ENCODE assay signal across 8 cellular contexts in the genomic region with DNA sequence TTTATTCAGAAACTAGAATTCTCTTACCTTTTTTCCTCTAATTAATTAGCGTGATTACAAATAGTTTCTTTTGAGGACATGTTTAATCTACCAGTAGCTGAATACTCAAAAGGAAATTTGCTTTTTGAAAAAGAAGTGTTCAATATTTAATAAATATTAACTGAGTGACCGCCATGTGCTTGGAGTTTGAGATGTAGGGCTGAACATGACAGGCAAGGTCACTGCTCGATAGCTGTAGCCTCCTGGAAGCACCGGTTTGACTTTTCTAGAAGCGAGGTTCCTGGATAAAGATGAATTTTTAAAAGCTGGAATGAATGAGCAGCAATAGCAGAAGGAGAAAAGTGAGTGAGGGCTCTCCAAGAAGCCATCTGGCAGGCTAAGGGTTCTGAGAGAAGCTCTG.
DNase-seq lines count a peak whose midpoint lies in the region; ATAC-seq, FAIRE-seq and TF ChIP-seq lines count a peak whose summit lies in the region.
"Not testable (repeated sequence)": the region's sequence is repeated elsewhere in the genome, so short reads cannot be mapped to it uniquely, and the experiment has no call there.

No MANE protein-coding gene starts in this region.

- H3K18ac ChIP-seq in IMR-90 (ENCODE audit: low read depth, low read length) = peak overlapping the region; percentile 100
- not testable (repeated sequence) for H3K18ac ChIP-seq in trophoblast cell (ENCODE audit: low read length)

- not testable (repeated sequence) for H3K9me3 ChIP-seq in IMR-90 (ENCODE audit: control insufficient read depth, insufficient read depth, low read length); SJCRH30 (replicated peaks); astrocyte (ENCODE audit: insufficient read depth, low read depth, low read length); mammary epithelial cell (replicated peaks; ENCODE audit: insufficient read depth, low read length); keratinocyte (ENCODE audit: control insufficient read depth, low read depth, low read length); trophoblast cell (ENCODE audit: insufficient read depth, low read depth, low read length)

- not testable (repeated sequence) for H2AK9ac ChIP-seq in IMR-90 (replicated peaks; ENCODE audit: low read depth, low read length, poor library complexity)

- H3K4me3 ChIP-seq in IMR-90 (ENCODE audit: insufficient read depth, low read depth, low read length); SJCRH30; astrocyte (ENCODE audit: insufficient read depth, low read depth, low read length); mammary epithelial cell (replicated peaks in 1 of 3; ENCODE audit: insufficient read depth in 1 of 3, low read depth in 2 of 3, low read length in 3 of 3); keratinocyte (ENCODE audit: control insufficient read depth in 2 of 3, extremely low read depth in 1 of 3, insufficient read depth in 2 of 3, low read depth in 1 of 3, low read length in 3 of 3); trophoblast cell (ENCODE audit: low read depth, low read length): not testable (repeated sequence)

- peak overlapping the region; percentile 96; the same call in 1 of the 2 replicates for H3K27ac ChIP-seq in IMR-90 (ENCODE audit: insufficient read depth, low read length)
- H3K27ac ChIP-seq in SJCRH30 = peak overlapping the region; percentile 7; the same call in 1 of the 2 replicates
- peak overlapping the region; percentile 31 for H3K27ac ChIP-seq in astrocyte (ENCODE audit: low read depth, low read length)
- peak overlapping the region; percentile 66 for H3K27ac ChIP-seq in mammary epithelial cell (ENCODE audit: insufficient read depth, low read depth, low read length)
- H3K27ac ChIP-seq in keratinocyte (ENCODE audit: control insufficient read depth, insufficient read depth, low read length) = peak overlapping the region; percentile 61
- not testable (repeated sequence) for H3K27ac ChIP-seq in trophoblast cell (ENCODE audit: low read depth, low read length)

- BruUV-seq in IMR-90 (replicated peaks; lab: Mats Ljungman, UMichigan); mammary epithelial cell (replicated peaks; lab: Mats Ljungman, UMichigan): not testable (repeated sequence)

- H3K4me1 ChIP-seq in IMR-90 (ENCODE audit: control insufficient read depth, insufficient read depth, low read length); astrocyte (ENCODE audit: insufficient read depth, low read length); mammary epithelial cell (ENCODE audit: insufficient read depth, low read length); trophoblast cell (ENCODE audit: control insufficient read depth in 1 of 2, insufficient read depth in 2 of 2, low read length in 2 of 2): not testable (repeated sequence)
- H3K4me1 ChIP-seq in SJCRH30 (peaks cover 11% of the 10 kb centered on the region), keratinocyte (ENCODE audit: control insufficient read depth, extremely low read depth, insufficient read depth, low read length) (peaks cover 15% of the 10 kb centered on the region)

- H2BK20ac ChIP-seq in IMR-90 (ENCODE audit: low read depth, low read length) = peak overlapping the region; percentile 92

- H3K9me1 ChIP-seq in IMR-90 (ENCODE audit: insufficient read depth, low read length); keratinocyte (ENCODE audit: control insufficient read depth, extremely low read depth, insufficient read depth, low read length): not testable (repeated sequence)

- peak overlapping the region; percentile 61 for H3K14ac ChIP-seq in IMR-90 (replicated peaks; ENCODE audit: low read depth, low read length)
- not testable (repeated sequence) for H3K14ac ChIP-seq in trophoblast cell (ENCODE audit: low read length)

- not testable (repeated sequence) for TF ChIP-seq POLR2A in IMR-90 (IDR thresholded peaks at IDR 0.05; ENCODE audit: low read depth, low read length)

- not testable (repeated sequence) for TF ChIP-seq RAD21 in IMR-90 (IDR thresholded peaks at IDR 0.05; ENCODE audit: low read length)

- peak overlapping the region in 1 of 2 experiments; percentile 94; a peak in 3 of 4 replicates for H4K8ac ChIP-seq in IMR-90 (ENCODE audit: low read depth in 2 of 2, low read length in 2 of 2)
- H4K8ac ChIP-seq in trophoblast cell (ENCODE audit: low read depth, low read length) = not testable (repeated sequence)

- TF ChIP-seq CTCF in IMR-90 (conservative IDR thresholded peaks at IDR 0.05; ENCODE audit: low read depth, low read length); astrocyte (IDR thresholded peaks at IDR 0.05; ENCODE audit: insufficient read depth, low read depth, low read length); mammary epithelial cell (conservative IDR thresholded peaks at IDR 0.05 in 1 of 2, IDR thresholded peaks at IDR 0.05 in 1 of 2; ENCODE audit: extremely low read depth in 1 of 2, insufficient read depth in 1 of 2, low read depth in 1 of 2, low read length in 2 of 2); keratinocyte (optimal IDR thresholded peaks at IDR 0.05 in 1 of 3, IDR thresholded peaks at IDR 0.05 in 1 of 3, conservative IDR thresholded peaks at IDR 0.05 in 1 of 3; ENCODE audit: extremely low read depth in 1 of 3, insufficient read depth in 2 of 3, low read length in 3 of 3): not testable (repeated sequence)

- WGBS in IMR-90 (ENCODE audit: extremely low coverage in 2 of 2, insufficient read length in 1 of 2), 2 experiments = no CpG with 5 or more reads among the region's 5 CpGs
- 83% methylated on average over 5 of the region's 5 CpGs for WGBS in mammary epithelial cell (ENCODE audit: low coverage, missing lambda C conversion rate)
- WGBS in trophoblast cell (ENCODE audit: extremely low coverage, insufficient coverage, insufficient read length) = no CpG with 5 or more reads among the region's 5 CpGs

- H2AFZ ChIP-seq in IMR-90 (replicated peaks; ENCODE audit: low read length, poor library complexity); astrocyte (ENCODE audit: low read depth, low read length); trophoblast cell (ENCODE audit: insufficient read depth, low read length, poor library complexity): not testable (repeated sequence)
- peak overlapping the region; percentile 26 for H2AFZ ChIP-seq in mammary epithelial cell (ENCODE audit: low read depth, low read length)
- peak overlapping the region; percentile 26 for H2AFZ ChIP-seq in keratinocyte (ENCODE audit: control insufficient read depth, low read length)

- in situ Hi-C loops in IMR-90 (cut with MboI; ENCODE audit: low sequenced_read_pairs); mammary epithelial cell (cut with MboI; ENCODE audit: low sequenced_read_pairs in 2 of 2): not testable (repeated sequence)

- not testable (repeated sequence) for H3K27me3 ChIP-seq in IMR-90 (ENCODE audit: control insufficient read depth, insufficient read depth, low read length); SJCRH30; astrocyte (ENCODE audit: insufficient read depth, low read length); mammary epithelial cell (ENCODE audit: insufficient read depth, low read length); keratinocyte (ENCODE audit: control insufficient read depth, extremely low read depth, insufficient read depth, low read length); trophoblast cell (ENCODE audit: insufficient read depth, low read length)

- DNase-seq in DMS 273 (lab: John Stamatoyannopoulos, UW; ENCODE audit: unreplicated experiment) (peak; percentile 13), mucosa of gallbladder (ENCODE audit: low spot score) (peak; percentile 43)
- not testable (repeated sequence) for DNase-seq in IMR-90; SJCRH30; astrocyte (ENCODE audit: low read depth); mammary epithelial cell; keratinocyte (ENCODE audit: low read depth, low spot score); trophoblast cell

- ATAC-seq in IMR-90 (ENCODE audit: low read depth) = not testable (repeated sequence)

- not testable (repeated sequence) for H3K79me2 ChIP-seq in astrocyte (ENCODE audit: insufficient read depth, low read length); mammary epithelial cell (ENCODE audit: insufficient read depth, low read length); keratinocyte (ENCODE audit: control insufficient read depth, insufficient read depth, low read length); trophoblast cell (ENCODE audit: control insufficient read depth, insufficient read depth, low read length, poor library complexity)

- H2BK120ac ChIP-seq in IMR-90 (ENCODE audit: low read depth, low read length) = peak overlapping the region; percentile 81
- not testable (repeated sequence) for H2BK120ac ChIP-seq in trophoblast cell (ENCODE audit: insufficient read depth, low read length, poor library complexity)

- dilution Hi-C loops in IMR-90 (cut with HindIII; ENCODE audit: low sequenced_read_pairs, unreplicated experiment); mammary epithelial cell (cut with HindIII; ENCODE audit: low sequenced_read_pairs); keratinocyte (cut with MboI; ENCODE audit: extremely low pct_ligation_motif_present, low sequenced_read_pairs): not testable (repeated sequence)

- H3K36me3 Mint-ChIP-seq in astrocyte (ENCODE audit: low read depth, unreplicated experiment) = not testable (repeated sequence)

- H3K9me3 Mint-ChIP-seq in astrocyte (ENCODE audit: unreplicated experiment) = not testable (repeated sequence)

- intact Hi-C loops in IMR-90 (cut with micrococcal nuclease) = loop anchor here (5.0 kb wide), 2 partner anchors 65 to 135 kb away; partner anchors contain the start of gene PRSS12
- intact Hi-C loops in mammary epithelial cell (cut with micrococcal nuclease) = loop anchor here (2.0 to 5.0 kb wide), 2 partner anchors 65 to 137 kb away; partner anchors contain the start of gene PRSS12

- H3K56ac ChIP-seq in IMR-90 (ENCODE audit: extremely low read depth, insufficient read depth, low read length) = 0 out of 2 replicates have a peak overlapping the region, but pooled peaks have one; percentile 32

- not testable (repeated sequence) for H3K23ac ChIP-seq in IMR-90 (ENCODE audit: low read depth, low read length); trophoblast cell (ENCODE audit: low read length)

- H3K4me3 Mint-ChIP-seq in astrocyte (ENCODE audit: unreplicated experiment) = not testable (repeated sequence)

- not testable (repeated sequence) for H3K4me2 ChIP-seq in IMR-90 (ENCODE audit: low read depth, low read length); astrocyte (ENCODE audit: low read length); trophoblast cell (ENCODE audit: low read length)
- H3K4me2 ChIP-seq in mammary epithelial cell (ENCODE audit: insufficient read depth, low read depth, low read length) = peak overlapping the region; percentile 66
- H3K4me2 ChIP-seq in keratinocyte (ENCODE audit: control insufficient read depth, extremely low read depth, insufficient read depth, low read depth, low read length) = peak overlapping the region; percentile 56

- peak overlapping the region; percentile 89 for H3K4ac ChIP-seq in IMR-90 (ENCODE audit: low read depth, low read length)
- not testable (repeated sequence) for H3K4ac ChIP-seq in trophoblast cell (ENCODE audit: low read depth, low read length)

- H2AK5ac ChIP-seq in IMR-90 (ENCODE audit: low read depth, low read length) = peak overlapping the region; percentile 86; the same call in 1 of the 2 replicates
- H2AK5ac ChIP-seq in trophoblast cell (ENCODE audit: low read length) = not testable (repeated sequence)

- H2BK15ac ChIP-seq in IMR-90 (ENCODE audit: low read depth, low read length) = not testable (repeated sequence)

- H3K36me3 ChIP-seq in IMR-90 (ENCODE audit: control insufficient read depth, insufficient read depth, low read length); SJCRH30; astrocyte (ENCODE audit: insufficient read depth, low read length); mammary epithelial cell (ENCODE audit: insufficient read depth, low read length); keratinocyte (ENCODE audit: control insufficient read depth in 2 of 2, extremely low read depth in 1 of 2, insufficient read depth in 2 of 2, low read length in 2 of 2); trophoblast cell (ENCODE audit: control insufficient read depth in 1 of 2, insufficient read depth in 2 of 2, low read length in 2 of 2): not testable (repeated sequence)

- FAIRE-seq in astrocyte (lab: Jason Lieb, UNC) = not testable (repeated sequence)
- peak; percentile 41 for FAIRE-seq in keratinocyte (lab: Jason Lieb, UNC)

- not testable (repeated sequence) for H3K27ac Mint-ChIP-seq in astrocyte (ENCODE audit: unreplicated experiment)

- not testable (repeated sequence) for H4K20me1 ChIP-seq in IMR-90 (ENCODE audit: insufficient read depth, low read length); astrocyte (ENCODE audit: insufficient read depth, low read length); mammary epithelial cell (ENCODE audit: insufficient read depth, low read length); keratinocyte (ENCODE audit: control insufficient read depth, extremely low read depth, insufficient read depth, low read length)

- H4K12ac ChIP-seq in trophoblast cell (ENCODE audit: low read depth, low read length) = not testable (repeated sequence)

- CTCF ChIA-PET in IMR-90 (lab: Yijun Ruan, JAX) = not testable (repeated sequence)
- CTCF ChIA-PET in mammary epithelial cell (lab: Charles Lee; ENCODE audit: low non-redundant PET) = interaction anchor here (0.5 kb wide), 1 partner anchor 74 kb away, joined by 3 read pairs; no protein-coding TSS in a partner anchor

- H2BK12ac ChIP-seq in trophoblast cell (ENCODE audit: low read length) = not testable (repeated sequence)

- peak overlapping the region; percentile 67 for H4K91ac ChIP-seq in IMR-90 (ENCODE audit: insufficient read depth, low read depth, low read length)
- H4K91ac ChIP-seq in trophoblast cell (ENCODE audit: low read depth, low read length) = peak overlapping the region; percentile 37

- POLR2A ChIA-PET in IMR-90 (lab: Charles Lee; ENCODE audit: unreplicated experiment) = not testable (repeated sequence)

- peak overlapping the region; percentile 94 for H2BK5ac ChIP-seq in IMR-90 (ENCODE audit: low read depth, low read length, poor library complexity, severe bottlenecking)
- not testable (repeated sequence) for H2BK5ac ChIP-seq in trophoblast cell (ENCODE audit: low read depth, low read length, poor library complexity)

- not testable (repeated sequence) for H3K4me1 Mint-ChIP-seq in astrocyte (ENCODE audit: low read depth, unreplicated experiment)

- H3K27me3 Mint-ChIP-seq in astrocyte (ENCODE audit: low read depth, unreplicated experiment) = not testable (repeated sequence)

- H3K9ac ChIP-seq in IMR-90 (ENCODE audit: low read depth, low read length); astrocyte (ENCODE audit: low read length); mammary epithelial cell (ENCODE audit: insufficient read depth, low read length); keratinocyte (ENCODE audit: control insufficient read depth, extremely low read depth, insufficient read depth, low read length); trophoblast cell (ENCODE audit: low read length): not testable (repeated sequence)

- H3K79me1 ChIP-seq in IMR-90 (ENCODE audit: low read depth in 1 of 2, low read length in 2 of 2); trophoblast cell (ENCODE audit: low read length): not testable (repeated sequence)

- peak overlapping the region; percentile 99 for H4K5ac ChIP-seq in IMR-90 (ENCODE audit: low read depth, low read length)
